Comparison of ENCODE assay signal across 8 cellular contexts in genomic region chr18:32552421-32553030, GRCh38.
A peak's percentile ranks its signal among the peaks of the same experiment; 100 is the strongest.
DNase-seq lines count a peak whose midpoint lies in the region; ATAC-seq and TF ChIP-seq lines count a peak whose summit lies in the region.

No MANE protein-coding gene starts in this region.

- DNase-seq in CD8-positive, alpha-beta T cell: peak; percentile 3 to 64 (median 52)
- peak; percentile 86 for DNase-seq in NCI-H748 (lab: John Stamatoyannopoulos, UW; ENCODE audit: unreplicated experiment)
- peak; percentile 49 to 57 for DNase-seq in activated CD4-positive, alpha-beta T cell treated with anti-CD3 and anti-CD28 coated beads, Interleukin-2, amount 50 U/mL, for 48 hours
- DNase-seq in epidermal melanocyte (ENCODE audit: insufficient read length, low spot score): peak; percentile 44
- DNase-seq in myocyte (ENCODE audit: low read depth): peak; percentile 74
- peak; percentile 49 for DNase-seq in stimulated activated naive CD8-positive, alpha-beta T cell treated with anti-CD3 and anti-CD28 coated beads, Interleukin-15, Interleukin-2, amounts not matched to agents 100 U/mL and 50 U/mL, for 24 hours

- CTCF ChIA-PET in CD8-positive, alpha-beta T cell (lab: Charles Lee): interaction anchor here (0.8 to 4.9 kb wide), 10 partner anchors 10 to 401 kb away, joined by 3 to 94 read pairs (median 7); no protein-coding TSS in a partner anchor

- H3K4me3 ChIP-seq in CD8-positive, alpha-beta T cell (ENCODE audit: low read depth, low read length): no peak overlapping the region

- H3K27me3 ChIP-seq in CD8-positive, alpha-beta T cell (ENCODE audit: insufficient read depth, low read length): no peaks in the 10 kb centered on the region

- H3K4me1 Mint-ChIP-seq in CD8-positive, alpha-beta T cell (ENCODE audit: low read depth): peaks cover 2% of the 10 kb centered on the region

- H3K9me3 Mint-ChIP-seq in CD8-positive, alpha-beta T cell: no peaks in the 10 kb centered on the region

- H3K27me3 Mint-ChIP-seq in CD8-positive, alpha-beta T cell (ENCODE audit: low read depth): peaks cover 16% of the 10 kb centered on the region

- H3K4me3 Mint-ChIP-seq in CD8-positive, alpha-beta T cell: no peak overlapping the region

- no peak overlapping the region for H3K27ac ChIP-seq in CD8-positive, alpha-beta T cell (ENCODE audit: low read depth, low read length)

- peak; percentile 77 for TF ChIP-seq CTCF in CD8-positive, alpha-beta T cell (IDR thresholded peaks at IDR 0.05)

- H3K4me1 ChIP-seq in CD8-positive, alpha-beta T cell (ENCODE audit: insufficient read depth, low read length): no peaks in the 10 kb centered on the region

- POLR2A ChIA-PET in CD8-positive, alpha-beta T cell (lab: Charles Lee): interaction anchor here (0.5 to 1.2 kb wide), 2 partner anchors 395 to 449 kb away, joined by 3 to 6 read pairs; no protein-coding TSS in a partner anchor

- peak; percentile 69 for ATAC-seq in CD8-positive, alpha-beta T cell
- ATAC-seq in GM19324 (IDR thresholded peaks at IDR 0.05; ENCODE audit: low FRiP score, unreplicated experiment) (peak; percentile 67), HG03378 (IDR thresholded peaks at IDR 0.05; ENCODE audit: unreplicated experiment) (peak; percentile 89)
- no peak for ATAC-seq in stimulated activated naive CD8-positive, alpha-beta T cell treated with anti-CD3 and anti-CD28 coated beads, Interleukin-15, Interleukin-2, amounts not matched to agents 100 U/mL and 50 U/mL, for 24 hours

- no peaks in the 10 kb centered on the region for H3K36me3 Mint-ChIP-seq in CD8-positive, alpha-beta T cell

- H3K36me3 ChIP-seq in CD8-positive, alpha-beta T cell (ENCODE audit: insufficient read depth, low read length): no peaks in the 10 kb centered on the region

- no peaks in the 10 kb centered on the region for H3K9me3 ChIP-seq in CD8-positive, alpha-beta T cell (ENCODE audit: low read length)

- H3K27ac Mint-ChIP-seq in CD8-positive, alpha-beta T cell: no peak overlapping the region

- intact Hi-C loops in CD8-positive, alpha-beta T cell (cut with DNase I, micrococcal nuclease): loop anchor here in 1 of 2 experiments (1.0 to 2.0 kb wide), 3 partner anchors 280 to 996 kb away; no protein-coding TSS in a partner anchor
